In genomic region chr18:6747646-6748045, GRCh38 we compare ENCODE assay signal across 14 cellular contexts. TPM values are rescaled to one million over a fixed set of nuclear protein-coding genes. Genes with fewer than 3 reads are reported as not detected.
DNase-seq lines count a peak whose midpoint lies in the region; FAIRE-seq and TF ChIP-seq lines count a peak whose summit lies in the region.
"Had no signal": no experiment of that assay in that cellular context is flagged by ENCODE, and none has a peak within 500 bp of the region (broad histone marks: within the 10 kb centered on the region; RNA-seq: fewer than 3 reads in every experiment).

No MANE protein-coding gene starts in this region.

- H3K27ac Mint-ChIP-seq in nephron: peak overlapping the region in 2 of 3 experiments; percentile 50 to 89
- no peak overlapping the region for H3K27ac Mint-ChIP-seq in activated CD4-positive, alpha-beta T cell treated with anti-CD3 and anti-CD28 coated beads, Interleukin-2, amount 10 ng/mL, durations not matched to agents 7 days and 5 days
- H3K27ac Mint-ChIP-seq in activated T-cell treated with anti-CD3 and anti-CD28 coated beads, Interleukin-2, amount 50 U/mL, for 24 hours: no peak overlapping the region
- H3K27ac Mint-ChIP-seq: activated T-helper 2 cell treated with anti-CD3 and anti-CD28 coated beads, Interferon-gamma antibody, Interleukin-2, Interleukin-4, amounts not matched to agents 10 μg/mL and 5 μg/mL and 100 μg/mL, durations not matched to agents 14 hours and 24 hours and 36 hours had no signal

- H3K4me1 Mint-ChIP-seq in nephron: peaks cover 73% of the 10 kb centered on the region
- no peaks in the 10 kb centered on the region for H3K4me1 Mint-ChIP-seq in activated CD4-positive, alpha-beta T cell treated with anti-CD3 and anti-CD28 coated beads, Interleukin-2, amount 10 ng/mL, durations not matched to agents 7 days and 5 days
- H3K4me1 Mint-ChIP-seq in activated T-cell treated with anti-CD3 and anti-CD28 coated beads, Interleukin-2, amount 50 U/mL, for 24 hours (ENCODE audit: low read depth): no peaks in the 10 kb centered on the region

- no peak overlapping the region for H3K4me3 ChIP-seq in bronchial epithelial cell (ENCODE audit: low read depth, low read length)

- in situ Hi-C loops in Caki2 (cut with HindIII; ENCODE audit: low pct_unique_long_range_greater_than_20kb, low sequenced_read_pairs): no loop called here

- peaks cover 43% of the 10 kb centered on the region for H3K36me3 Mint-ChIP-seq in nephron (ENCODE audit: low read depth)
- no peaks in the 10 kb centered on the region for H3K36me3 Mint-ChIP-seq in activated CD4-positive, alpha-beta T cell treated with anti-CD3 and anti-CD28 coated beads, Interleukin-2, amount 10 ng/mL, durations not matched to agents 7 days and 5 days (ENCODE audit: low read depth)
- no peaks in the 10 kb centered on the region for H3K36me3 Mint-ChIP-seq in activated T-cell treated with anti-CD3 and anti-CD28 coated beads, Interleukin-2, amount 50 U/mL, for 24 hours (ENCODE audit: low read depth)

- POLR2A ChIA-PET in activated CD4-positive, alpha-beta T cell treated with anti-CD3 and anti-CD28 coated beads, Interleukin-2, amount 10 ng/mL, durations not matched to agents 7 days and 5 days (lab: Charles Lee): no interaction called here

- CTCF ChIA-PET in activated CD4-positive, alpha-beta T cell treated with anti-CD3 and anti-CD28 coated beads, Interleukin-2, amount 10 ng/mL, durations not matched to agents 7 days and 5 days (lab: Charles Lee): no interaction called here

- no peak overlapping the region for H3K4me3 Mint-ChIP-seq in nephron
- H3K4me3 Mint-ChIP-seq in activated CD4-positive, alpha-beta T cell treated with anti-CD3 and anti-CD28 coated beads, Interleukin-2, amount 10 ng/mL, durations not matched to agents 7 days and 5 days: no peak overlapping the region
- no peak overlapping the region for H3K4me3 Mint-ChIP-seq in activated T-cell treated with anti-CD3 and anti-CD28 coated beads, Interleukin-2, amount 50 U/mL, for 24 hours

- no peaks in the 10 kb centered on the region for H3K27me3 ChIP-seq in bronchial epithelial cell (ENCODE audit: control insufficient read depth, insufficient read depth, low read length)

- H3K36me3 ChIP-seq in bronchial epithelial cell (ENCODE audit: control insufficient read depth, insufficient read depth, low read length): no peaks in the 10 kb centered on the region
- H3K36me3 ChIP-seq: WERI-Rb-1 had no signal

- no peaks in the 10 kb centered on the region for H3K27me3 Mint-ChIP-seq in nephron (ENCODE audit: low read depth)
- no peaks in the 10 kb centered on the region for H3K27me3 Mint-ChIP-seq in activated CD4-positive, alpha-beta T cell treated with anti-CD3 and anti-CD28 coated beads, Interleukin-2, amount 10 ng/mL, durations not matched to agents 7 days and 5 days
- H3K27me3 Mint-ChIP-seq in activated T-cell treated with anti-CD3 and anti-CD28 coated beads, Interleukin-2, amount 50 U/mL, for 24 hours: peaks cover under 1% of the 10 kb centered on the region

- TF ChIP-seq CTCF in bronchial epithelial cell (IDR thresholded peaks at IDR 0.05; ENCODE audit: insufficient read depth, low read length, severe bottlenecking) (no peak), nephron (IDR thresholded peaks at IDR 0.05; ENCODE audit: unreplicated experiment in 3 of 3) (no peak)

- peak; percentile 56 for DNase-seq in Caki2 (ENCODE audit: low read depth)
- peak; percentile 7 for DNase-seq in NCI-H2029 treated with DMSO at 0.1 percent for 48 hours (lab: John Stamatoyannopoulos, UW)
- DNase-seq in bronchial epithelial cell (ENCODE audit: low read depth): peak; percentile 91
- no peak for DNase-seq in stimulated activated CD4-positive, alpha-beta T cell treated with anti-CD3 and anti-CD28 coated beads, Interleukin-2, amount 100 ng/mL, for 48 hours
- DNase-seq in activated CD4-positive, alpha-beta T cell treated with anti-CD3 and anti-CD28 coated beads, Interleukin-2, amount 10 ng/mL, durations not matched to agents 7 days and 5 days: no peak
- DNase-seq in activated T-cell treated with anti-CD3 and anti-CD28 coated beads, Interleukin-2, amount 50 U/mL, for 24 hours: no peak
- DNase-seq in GM19238 (ENCODE audit: insufficient read length, low spot score): no peak
- DNase-seq: COR-L47; effector memory CD4-positive, alpha-beta T cell; MM.1S; WERI-Rb-1 had no signal

- H3K9me3 Mint-ChIP-seq in nephron: peaks cover 19% of the 10 kb centered on the region
- H3K9me3 Mint-ChIP-seq in activated CD4-positive, alpha-beta T cell treated with anti-CD3 and anti-CD28 coated beads, Interleukin-2, amount 10 ng/mL, durations not matched to agents 7 days and 5 days: no peaks in the 10 kb centered on the region
- H3K9me3 Mint-ChIP-seq in activated T-cell treated with anti-CD3 and anti-CD28 coated beads, Interleukin-2, amount 50 U/mL, for 24 hours: peaks cover 5% of the 10 kb centered on the region

- no peak for FAIRE-seq in bronchial epithelial cell (lab: Jason Lieb, UNC)
- FAIRE-seq: GM18507 had no signal

RNA-seq across cellular contexts. Expression of gene ARHGAP28, which starts 18.1 kb away (rescaled TPM):
- total RNA-seq in Caki2 (2014; rRNA removed; shearing (Covaris generic); ENCODE audit: low replicate concordance): 0.27 and 0.46 TPM in 2 replicates
- 0.26 and 0.38 TPM in 2 replicates for total RNA-seq in bronchial epithelial cell
- not detected for total RNA-seq in activated CD4-positive, alpha-beta T cell treated with anti-CD3 and anti-CD28 coated beads, Interleukin-2, amount 10 ng/mL, durations not matched to agents 7 days and 5 days
- total RNA-seq: activated T-helper 2 cell treated with anti-CD3 and anti-CD28 coated beads, Interferon-gamma antibody, Interleukin-2, Interleukin-4, amounts not matched to agents 10 μg/mL and 5 μg/mL and 100 μg/mL, durations not matched to agents 14 hours and 24 hours and 36 hours had no signal

Comparison
In these comparisons a context has a peak if more than half of its experiments do, and no peak if none do; other contexts are left out.
1. DNase-seq: peak in Caki2 (single experiment), NCI-H2029 treated with DMSO at 0.1 percent for 48 hours (single experiment) and bronchial epithelial cell (single experiment); none in stimulated activated CD4-positive, alpha-beta T cell treated with anti-CD3 and anti-CD28 coated beads, Interleukin-2, amount 100 ng/mL, for 48 hours (0 of 2), activated CD4-positive, alpha-beta T cell treated with anti-CD3 and anti-CD28 coated beads, Interleukin-2, amount 10 ng/mL, durations not matched to agents 7 days and 5 days (single experiment), activated T-cell treated with anti-CD3 and anti-CD28 coated beads, Interleukin-2, amount 50 U/mL, for 24 hours (single experiment) and GM19238 (single experiment).
2. H3K27ac Mint-ChIP-seq: peak in nephron (2 of 3); none in activated CD4-positive, alpha-beta T cell treated with anti-CD3 and anti-CD28 coated beads, Interleukin-2, amount 10 ng/mL, durations not matched to agents 7 days and 5 days (single experiment) and activated T-cell treated with anti-CD3 and anti-CD28 coated beads, Interleukin-2, amount 50 U/mL, for 24 hours (single experiment).